Comparison of ENCODE assay signal across 21 cellular contexts in the genomic region with DNA sequence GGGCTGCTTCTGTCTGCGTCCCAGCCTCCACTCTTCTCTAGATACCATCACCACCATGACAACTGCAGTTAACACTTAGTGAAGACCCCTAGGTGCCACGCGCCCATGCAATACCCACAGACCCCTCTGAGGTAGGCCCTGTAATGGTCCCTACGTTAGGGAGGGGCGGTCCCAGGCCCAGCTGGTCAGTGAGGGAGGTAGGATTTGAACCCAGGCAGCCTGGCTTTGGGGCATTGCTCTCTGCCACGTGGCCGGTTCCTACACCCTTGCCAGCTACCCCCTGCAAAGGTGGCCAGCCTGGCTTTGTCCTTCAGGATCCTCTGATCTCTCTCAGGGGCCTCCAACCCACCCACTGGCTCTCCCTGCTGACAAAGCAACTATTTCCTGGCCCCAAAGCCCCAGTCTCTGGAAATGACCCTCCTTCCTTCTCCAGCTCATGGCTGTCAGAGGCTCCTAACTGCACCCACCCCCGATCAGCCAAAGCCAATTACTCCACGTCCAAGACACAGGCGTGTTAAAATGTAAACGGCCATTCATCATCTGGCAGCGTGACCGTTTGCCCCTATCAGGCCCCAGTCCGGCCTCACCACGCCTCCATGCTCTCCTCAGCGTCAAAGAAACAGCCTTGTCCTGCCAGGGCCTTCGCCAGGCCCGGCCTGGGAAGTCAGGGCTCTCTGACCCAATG. TPM values are rescaled to one million over a fixed set of nuclear protein-coding genes. Genes with fewer than 3 reads are reported as not detected.
DNase-seq lines count a peak whose midpoint lies in the region; ATAC-seq and TF ChIP-seq lines count a peak whose summit lies in the region.
"Had no signal": no experiment of that assay in that cellular context is flagged by ENCODE, and none has a peak within 500 bp of the region (broad histone marks: within the 10 kb centered on the region; RNA-seq: fewer than 3 reads in every experiment).

No MANE protein-coding gene starts in this region.

- no peak overlapping the region for H3K4me3 Mint-ChIP-seq in neural crest cell
- no peak overlapping the region for H3K4me3 Mint-ChIP-seq in activated CD4-positive, alpha-beta T cell treated with anti-CD3 and anti-CD28 coated beads for 36 hours
- H3K4me3 Mint-ChIP-seq: activated CD8-positive, alpha-beta T cell treated with anti-CD3 and anti-CD28 coated beads, Interleukin-2, amount 10 ng/mL, durations not matched to agents 7 days and 5 days; activated naive CD8-positive, alpha-beta T cell had no signal

- CTCF ChIA-PET in activated CD4-positive, alpha-beta T cell treated with anti-CD3 and anti-CD28 coated beads for 36 hours (lab: Charles Lee), result interaction anchor here (0.6 kb wide), 1 partner anchor 14 kb away, joined by 3 read pairs; no protein-coding TSS in a partner anchor

- DNase-seq in left ventricle myocardium inferior (no peak), right atrium auricular region (ENCODE audit: low spot score) (no peak), foreskin fibroblast (peak; percentile 42 to 74), neural crest cell (ENCODE audit: low read depth, low spot score) (no peak), uterus (peak; percentile 90 to 91), iPS-NIHi7 (ENCODE audit: extremely low spot score) (no peak), cortex of kidney (lab: John Stamatoyannopoulos, UW) (no peak)
- DNase-seq in activated CD4-positive, alpha-beta T cell treated with anti-CD3 and anti-CD28 coated beads for 36 hours, result no peak
- DNase-seq: activated CD8-positive, alpha-beta T cell treated with anti-CD3 and anti-CD28 coated beads, Interleukin-2, amount 10 ng/mL, durations not matched to agents 7 days and 5 days; DMS53; dorsolateral prefrontal cortex; HCEC 1CT; heart right ventricle; Karpas-422; NCI-H1105; upper lobe of right lung had no signal

- POLR2A ChIA-PET in activated CD4-positive, alpha-beta T cell treated with anti-CD3 and anti-CD28 coated beads for 36 hours (lab: Charles Lee), result no interaction called here

- H3K27me3 Mint-ChIP-seq in neural crest cell (ENCODE audit: low read depth), result no peaks in the 10 kb centered on the region
- H3K27me3 Mint-ChIP-seq in activated CD4-positive, alpha-beta T cell treated with anti-CD3 and anti-CD28 coated beads for 36 hours, result no peaks in the 10 kb centered on the region
- H3K27me3 Mint-ChIP-seq: activated naive CD8-positive, alpha-beta T cell had no signal

- H3K36me3 ChIP-seq in left ventricle myocardium inferior (no peaks in the 10 kb centered on the region), right atrium auricular region (no peaks in the 10 kb centered on the region), uterus (no peaks in the 10 kb centered on the region)
- H3K36me3 ChIP-seq: BLaER1 treated with 17β-estradiol and CSF1 and Interleukin-3, amounts not matched to agents 10 nM and 100 nM; heart right ventricle; upper lobe of right lung had no signal

- H3K4me1 Mint-ChIP-seq in neural crest cell, result peaks cover 13% of the 10 kb centered on the region
- H3K4me1 Mint-ChIP-seq in activated CD4-positive, alpha-beta T cell treated with anti-CD3 and anti-CD28 coated beads for 36 hours, result no peaks in the 10 kb centered on the region

- no peak for TF ChIP-seq CTCF in left ventricle myocardium inferior (IDR thresholded peaks at IDR 0.05; ENCODE audit: borderline replicate concordance)
- no peak for TF ChIP-seq CTCF in right atrium auricular region (IDR thresholded peaks at IDR 0.05)
- TF ChIP-seq CTCF in foreskin fibroblast (IDR thresholded peaks at IDR 0.05; ENCODE audit: low read depth, low read length), result no peak
- TF ChIP-seq CTCF in neural crest cell (conservative IDR thresholded peaks at IDR 0.05), result no peak
- no peak for TF ChIP-seq CTCF in uterus (IDR thresholded peaks at IDR 0.05)

- no peak for ATAC-seq in activated CD4-positive, alpha-beta T cell treated with anti-CD3 and anti-CD28 coated beads for 36 hours
- ATAC-seq: activated CD8-positive, alpha-beta T cell treated with anti-CD3 and anti-CD28 coated beads, Interleukin-2, amount 10 ng/mL, durations not matched to agents 7 days and 5 days; upper lobe of right lung had no signal

- H3K27me3 ChIP-seq in left ventricle myocardium inferior (ENCODE audit: low read depth) (no peaks in the 10 kb centered on the region), right atrium auricular region (no peaks in the 10 kb centered on the region), uterus (no peaks in the 10 kb centered on the region)
- H3K27me3 ChIP-seq: BLaER1 treated with 17β-estradiol and CSF1 and Interleukin-3, amounts not matched to agents 10 nM and 100 nM; dorsolateral prefrontal cortex; heart right ventricle; upper lobe of right lung had no signal

- peak overlapping the region; percentile 60 for H3K27ac ChIP-seq in left ventricle myocardium inferior (replicated peaks)
- no peak overlapping the region for H3K27ac ChIP-seq in right atrium auricular region
- H3K27ac ChIP-seq in uterus, result peak overlapping the region; percentile 78 to 82
- H3K27ac ChIP-seq: dorsolateral prefrontal cortex, upper lobe of right lung, VCaP had no signal

- intact Hi-C loops in left ventricle myocardium inferior (cut with micrococcal nuclease) (loop anchor here (10.0 kb wide), 1 partner anchor 72 kb away; no protein-coding TSS in a partner anchor), uterus (cut with DNase I; ENCODE audit: low total_unique reads) (no loop called here)
- intact Hi-C loops in activated CD4-positive, alpha-beta T cell treated with anti-CD3 and anti-CD28 coated beads for 36 hours (cut with DNase I, micrococcal nuclease), result no loop called here

- no peaks in the 10 kb centered on the region for H3K9me3 ChIP-seq in left ventricle myocardium inferior (replicated peaks)
- no peaks in the 10 kb centered on the region for H3K9me3 ChIP-seq in right atrium auricular region
- no peaks in the 10 kb centered on the region for H3K9me3 ChIP-seq in uterus
- H3K9me3 ChIP-seq: BLaER1 treated with 17β-estradiol and CSF1 and Interleukin-3, amounts not matched to agents 10 nM and 100 nM; heart right ventricle; upper lobe of right lung had no signal

- peak in 1 of 2 donors; percentile 14 for TF ChIP-seq POLR2A in uterus (IDR thresholded peaks at IDR 0.05)

- peak overlapping the region; percentile 57 for H3K27ac Mint-ChIP-seq in neural crest cell (ENCODE audit: unreplicated experiment)
- H3K27ac Mint-ChIP-seq in activated CD4-positive, alpha-beta T cell treated with anti-CD3 and anti-CD28 coated beads for 36 hours, result no peak overlapping the region
- H3K27ac Mint-ChIP-seq: activated CD8-positive, alpha-beta T cell treated with anti-CD3 and anti-CD28 coated beads, Interleukin-2, amount 10 ng/mL, durations not matched to agents 7 days and 5 days had no signal

- H3K36me3 Mint-ChIP-seq in neural crest cell (ENCODE audit: low read depth), result no peaks in the 10 kb centered on the region
- H3K36me3 Mint-ChIP-seq in activated CD4-positive, alpha-beta T cell treated with anti-CD3 and anti-CD28 coated beads for 36 hours (ENCODE audit: low read depth), result no peaks in the 10 kb centered on the region
- H3K36me3 Mint-ChIP-seq: activated naive CD8-positive, alpha-beta T cell had no signal

- no peaks in the 10 kb centered on the region for H3K9me3 Mint-ChIP-seq in neural crest cell
- no peaks in the 10 kb centered on the region for H3K9me3 Mint-ChIP-seq in activated CD4-positive, alpha-beta T cell treated with anti-CD3 and anti-CD28 coated beads for 36 hours (ENCODE audit: low read depth)

- peaks cover 26% of the 10 kb centered on the region for H3K4me1 ChIP-seq in left ventricle myocardium inferior
- H3K4me1 ChIP-seq in right atrium auricular region, result peaks cover 0 to 4% of the 10 kb centered on the region in 2 donors
- peaks cover 5 to 12% of the 10 kb centered on the region in 2 donors for H3K4me1 ChIP-seq in uterus
- H3K4me1 ChIP-seq: upper lobe of right lung had no signal

- no peak overlapping the region for H3K4me3 ChIP-seq in left ventricle myocardium inferior
- no peak overlapping the region for H3K4me3 ChIP-seq in right atrium auricular region
- H3K4me3 ChIP-seq in foreskin fibroblast (ENCODE audit: low read depth in 1 of 2, low read length in 2 of 2), result no peak overlapping the region
- no peak overlapping the region for H3K4me3 ChIP-seq in uterus
- H3K4me3 ChIP-seq: BLaER1 treated with 17β-estradiol and CSF1 and Interleukin-3, amounts not matched to agents 10 nM and 100 nM; dorsolateral prefrontal cortex; heart right ventricle; smooth muscle cell; upper lobe of right lung had no signal

RNA-seq across cellular contexts. Expression of gene RIPOR3, which starts 18.1 kb away (rescaled TPM):
- total RNA-seq in left ventricle myocardium inferior, result 6.5 TPM
- 1 to 10 TPM; 2.9 to 4.7 TPM for total RNA-seq in right atrium auricular region
- total RNA-seq in neural crest cell, result 0.43 and 0.44 TPM in 2 replicates
- total RNA-seq in uterus, result 10 to 100 TPM in 3 of 4 donors, 1 to 10 TPM in 1; 9.1 to 85.4 (median 17.8) TPM
- total RNA-seq in activated CD4-positive, alpha-beta T cell treated with anti-CD3 and anti-CD28 coated beads for 36 hours, result not detected
- total RNA-seq: A172; activated CD8-positive, alpha-beta T cell treated with anti-CD3 and anti-CD28 coated beads, Interleukin-2, amount 10 ng/mL, durations not matched to agents 7 days and 5 days had no signal

RNA-seq across cellular contexts. Expression of gene PARD6B, which starts 58.1 kb away (rescaled TPM):
- total RNA-seq in left ventricle myocardium inferior (3.4 TPM), right atrium auricular region (1 to 10 TPM; 4.4 to 5.9 TPM), neural crest cell (9.5 and 9.8 TPM in 2 replicates), uterus (10 to 100 TPM in 2 of 4 donors, 1 to 10 TPM in 2; 2.0 to 13.2 (median 7.8) TPM)
- 1 to 10 TPM; 4.9 to 6.2 TPM for total RNA-seq in activated CD4-positive, alpha-beta T cell treated with anti-CD3 and anti-CD28 coated beads for 36 hours

Comparison
In these comparisons a context has a peak if more than half of its experiments do, and no peak if none do; other contexts are left out.
1. H3K27ac ChIP-seq: peak in left ventricle myocardium inferior (single experiment) and uterus (2 of 2); none in right atrium auricular region (0 of 2).
2. DNase-seq: peak in foreskin fibroblast (2 of 2) and uterus (2 of 2); none in left ventricle myocardium inferior (single experiment), right atrium auricular region (single experiment), neural crest cell (single experiment), iPS-NIHi7 (single experiment), cortex of kidney (single experiment) and activated CD4-positive, alpha-beta T cell treated with anti-CD3 and anti-CD28 coated beads for 36 hours (single experiment).